Comparison of ENCODE assay signal across 8 cellular contexts in the genomic region with DNA sequence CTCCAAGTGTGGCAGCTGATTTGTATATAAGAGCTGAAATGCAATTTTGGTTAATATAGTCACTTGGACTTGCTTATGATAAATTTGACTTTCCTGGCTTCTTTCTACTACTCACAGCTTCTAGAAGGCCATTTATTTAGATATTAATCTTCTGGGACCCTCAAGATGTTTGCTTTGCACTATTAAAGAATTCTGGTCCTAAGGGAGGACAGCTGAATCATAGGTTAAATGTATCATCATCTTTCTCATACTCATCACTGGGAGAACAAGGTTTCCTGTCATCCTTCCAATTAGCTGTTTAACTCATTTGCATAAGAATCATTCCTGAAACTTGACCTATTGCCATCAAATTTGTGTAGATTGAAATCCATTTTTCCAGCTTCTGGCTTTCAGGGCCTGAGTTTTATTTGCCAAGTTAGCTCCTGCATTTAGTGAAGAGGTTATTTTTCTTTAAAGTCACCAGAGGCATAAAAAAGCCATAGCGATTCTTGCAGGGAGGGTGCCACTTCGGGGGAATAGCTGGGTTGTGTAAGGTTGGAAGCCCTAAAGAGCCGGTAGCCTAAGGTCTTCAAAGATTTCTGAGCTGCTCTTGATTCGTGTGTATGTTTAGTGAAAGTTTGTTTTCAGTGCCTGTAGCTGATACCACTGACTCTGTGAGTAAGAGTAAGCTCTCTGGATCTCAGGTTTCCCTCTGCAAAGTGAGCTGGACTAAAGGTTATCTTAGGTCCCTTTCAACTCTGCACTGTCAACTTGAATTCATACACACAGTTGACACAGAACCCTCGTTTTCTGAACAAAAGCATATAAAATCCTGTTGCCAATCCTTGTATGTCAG. TPM values are rescaled to one million over a fixed set of nuclear protein-coding genes. Genes with fewer than 3 reads are reported as not detected.
DNase-seq lines count a peak whose midpoint lies in the region; ATAC-seq and TF ChIP-seq lines count a peak whose summit lies in the region.

No MANE protein-coding gene starts in this region.

- peaks cover 95% of the 10 kb centered on the region for H3K79me2 ChIP-seq in Karpas-422 (ENCODE audit: low read length)
- H3K79me2 ChIP-seq in osteoblast (ENCODE audit: insufficient read depth, low read length), result peaks cover 2% of the 10 kb centered on the region

- CTCF ChIA-PET in CD4-positive, alpha-beta memory T cell (lab: Charles Lee; ENCODE audit: partially characterized antibody), result interaction anchor here (0.6 to 2.0 kb wide), 13 partner anchors 12 to 144 kb away, joined by 3 to 17 read pairs (median 5); no protein-coding TSS in a partner anchor

- no peaks in the 10 kb centered on the region for H3K27me3 ChIP-seq in CD4-positive, alpha-beta memory T cell (ENCODE audit: insufficient read depth, low read length)
- H3K27me3 ChIP-seq in Karpas-422 (ENCODE audit: low read length) (no peaks in the 10 kb centered on the region), osteoblast (ENCODE audit: insufficient read depth, low read length) (no peaks in the 10 kb centered on the region)

- H3K36me3 ChIP-seq in CD4-positive, alpha-beta memory T cell (ENCODE audit: insufficient read depth, low read length), result peaks cover 12% of the 10 kb centered on the region
- peaks cover 74% of the 10 kb centered on the region for H3K36me3 ChIP-seq in Karpas-422 (ENCODE audit: insufficient read depth, low read length)
- peaks cover 9% of the 10 kb centered on the region for H3K36me3 ChIP-seq in osteoblast (ENCODE audit: insufficient read depth, low read length)

- intact Hi-C loops in CD4-positive, alpha-beta memory T cell (cut with micrococcal nuclease), result loop anchor here (10.0 kb wide), 1 partner anchor 597 kb away; the partner anchor contains the start of gene ZNF438

- H3K9ac ChIP-seq in Karpas-422 (ENCODE audit: low read length), result peak overlapping the region; percentile 98

- peaks cover 40% of the 10 kb centered on the region for H4K20me1 ChIP-seq in Karpas-422 (ENCODE audit: insufficient read depth, low read depth, low read length)
- H4K20me1 ChIP-seq in osteoblast (ENCODE audit: insufficient read depth, low read length), result no peaks in the 10 kb centered on the region

- TF ChIP-seq CTCF in coronary artery (IDR thresholded peaks at IDR 0.05) (no peak), osteoblast (IDR thresholded peaks at IDR 0.05; ENCODE audit: extremely low read depth, low read depth, low read length) (no peak)

- peak overlapping the region; percentile 96 for H3K4me2 ChIP-seq in Karpas-422 (ENCODE audit: low read depth, low read length, poor library complexity, severe bottlenecking)
- peak overlapping the region; percentile 75 for H3K4me2 ChIP-seq in osteoblast (ENCODE audit: insufficient read depth, low read length)

- H3K4me1 ChIP-seq in CD4-positive, alpha-beta memory T cell (ENCODE audit: insufficient read depth, low read length), result peaks cover 39% of the 10 kb centered on the region
- H3K4me1 ChIP-seq in Karpas-422 (ENCODE audit: low read length) (peaks cover 76% of the 10 kb centered on the region), osteoblast (ENCODE audit: insufficient read depth, low read length) (peaks cover 41% of the 10 kb centered on the region)

- no peaks in the 10 kb centered on the region for H3K9me3 ChIP-seq in CD4-positive, alpha-beta memory T cell (ENCODE audit: control insufficient read depth in 1 of 2, low read length in 2 of 2)
- H3K9me3 ChIP-seq in Karpas-422 (ENCODE audit: low read length), result no peaks in the 10 kb centered on the region
- H3K9me3 ChIP-seq in osteoblast (ENCODE audit: low read depth, low read length), result no peaks in the 10 kb centered on the region

- POLR2A ChIA-PET in CD4-positive, alpha-beta memory T cell (lab: Charles Lee; ENCODE audit: partially characterized antibody), result interaction anchor here (1.3 to 3.8 kb wide), 6 partner anchors 12 to 91 kb away, joined by 5 to 39 read pairs (median 16); no protein-coding TSS in a partner anchor

- no peak for ATAC-seq in GM19035 (IDR thresholded peaks at IDR 0.05; ENCODE audit: unreplicated experiment)

- peaks cover 0 to 18% of the 10 kb centered on the region in 2 donors for H3K36me3 Mint-ChIP-seq in CD4-positive, alpha-beta memory T cell

- no peaks in the 10 kb centered on the region for H3K9me2 ChIP-seq in Karpas-422 (replicated peaks; ENCODE audit: insufficient read depth, low read length)

- no peaks in the 10 kb centered on the region for H3K9me3 Mint-ChIP-seq in CD4-positive, alpha-beta memory T cell

- DNase-seq in CD4-positive, alpha-beta memory T cell, result no peak
- peak; percentile 72 for DNase-seq in Karpas-422
- DNase-seq in coronary artery (ENCODE audit: low spot score), result no peak
- DNase-seq in osteoblast (ENCODE audit: insufficient read length, low spot score, missing footprints), result peak; percentile 76
- DNase-seq in C1 segment of cervical spinal cord (lab: John Stamatoyannopoulos, UW), result no peak
- no peak for DNase-seq in GDM1 (lab: John Stamatoyannopoulos, UW)
- DNase-seq in NK-92 treated with Interleukin-12 subunit alpha and Interleukin-12 subunit beta, amount 100 ng/mL, for 24 hours (lab: John Stamatoyannopoulos, UW), result no peak

- peaks cover 36 to 57% (median 46%) of the 10 kb centered on the region in 4 donors for H3K4me1 Mint-ChIP-seq in CD4-positive, alpha-beta memory T cell

- peak overlapping the region; percentile 33 to 92 (median 70) for H3K27ac Mint-ChIP-seq in CD4-positive, alpha-beta memory T cell

- H2AFZ ChIP-seq in Karpas-422 (ENCODE audit: low read length) (no peak overlapping the region), osteoblast (ENCODE audit: low read length) (no peak overlapping the region)

- peak overlapping the region in 1 of 2 donors; percentile 31 for H3K4me3 ChIP-seq in CD4-positive, alpha-beta memory T cell (ENCODE audit: low read length in 2 of 2)
- H3K4me3 ChIP-seq in Karpas-422 (ENCODE audit: low read length) (peak overlapping the region; percentile 92), coronary artery (peak overlapping the region; percentile 77), osteoblast (ENCODE audit: insufficient read depth, low read length) (peak overlapping the region; percentile 45)

- no peaks in the 10 kb centered on the region for H3K27me3 Mint-ChIP-seq in CD4-positive, alpha-beta memory T cell

- H3K4me3 Mint-ChIP-seq in CD4-positive, alpha-beta memory T cell, result peak overlapping the region; percentile 77 to 89 (median 82)

- peak overlapping the region; percentile 16 for H3K27ac ChIP-seq in CD4-positive, alpha-beta memory T cell (ENCODE audit: low read depth, low read length)
- H3K27ac ChIP-seq in Karpas-422 (ENCODE audit: low read length), result peak overlapping the region; percentile 97
- H3K27ac ChIP-seq in coronary artery, result peak overlapping the region; percentile 69 to 99
- peak overlapping the region; percentile 87 for H3K27ac ChIP-seq in osteoblast (ENCODE audit: low read depth, low read length)

RNA-seq across cellular contexts. Expression of gene MAP3K8, which starts 4.2 kb away (rescaled TPM):
- total RNA-seq in CD4-positive, alpha-beta memory T cell, result 1 to 10 TPM; 5.5 to 6.5 TPM
- 1 to 10 TPM; 2.7 to 5.9 TPM for polyA plus RNA-seq in CD4-positive, alpha-beta memory T cell
- 51.5 and 69.8 TPM in 2 replicates for total RNA-seq in Karpas-422 (2014; rRNA removed; shearing (Covaris generic); ENCODE audit: low replicate concordance)
- total RNA-seq in osteoblast, result 10.3 and 14.5 TPM in 2 replicates

Comparison
In these comparisons a context has a peak if more than half of its experiments do, and no peak if none do; other contexts are left out.
1. DNase-seq: peak in Karpas-422 (single experiment) and osteoblast (single experiment); none in CD4-positive, alpha-beta memory T cell (0 of 5), coronary artery (single experiment), C1 segment of cervical spinal cord (0 of 14), GDM1 (single experiment) and NK-92 treated with Interleukin-12 subunit alpha and Interleukin-12 subunit beta, amount 100 ng/mL, for 24 hours (single experiment).
2. H3K27ac ChIP-seq: peak in every context shown above with its lines; median percentile 97 in Karpas-422; 87 in osteoblast; 84 in coronary artery; 16 in CD4-positive, alpha-beta memory T cell.